8 cellular contexts compared by ENCODE assay signal in the genomic region with DNA sequence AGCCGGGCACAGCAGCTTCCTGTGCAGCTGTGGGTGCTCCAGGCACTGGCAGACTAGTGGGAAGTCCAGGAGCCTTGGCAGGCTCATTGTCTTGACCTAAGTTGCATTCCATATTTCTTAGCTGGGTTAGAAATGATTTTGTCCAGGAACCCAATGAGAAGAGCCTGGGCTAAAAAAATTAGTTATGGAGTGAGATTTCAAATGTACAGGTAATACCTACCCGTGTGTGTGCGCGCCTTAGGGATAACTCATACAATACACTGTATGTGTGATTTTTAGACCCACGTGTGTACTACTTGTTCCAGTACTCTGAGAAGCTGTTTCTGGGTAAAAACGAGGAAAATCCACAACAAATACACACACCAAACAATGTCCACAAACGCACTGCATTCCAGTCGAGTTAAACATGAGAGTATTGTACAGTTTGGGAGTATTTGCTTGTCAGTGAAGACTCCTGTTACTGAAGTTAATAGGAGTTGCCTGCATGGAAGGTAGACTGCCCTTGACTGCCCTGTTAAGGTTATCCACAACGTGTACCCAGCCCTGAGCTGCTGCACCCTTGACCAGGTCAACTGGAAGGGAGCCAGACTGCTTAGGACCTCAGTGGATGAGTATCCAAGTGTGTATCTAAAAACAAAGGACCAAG. TPM values are rescaled to one million over a fixed set of nuclear protein-coding genes. Genes with fewer than 3 reads are reported as not detected.
DNase-seq lines count a peak whose midpoint lies in the region; ATAC-seq, FAIRE-seq and TF ChIP-seq lines count a peak whose summit lies in the region.

No MANE protein-coding gene starts in this region.

- H3K27ac Mint-ChIP-seq in CD14-positive monocyte = peak overlapping the region in 5 of 7 donors; percentile 85 to 93 (median 92)

- no peaks in the 10 kb centered on the region for H3F3A ChIP-seq in neural cell (ENCODE audit: insufficient read depth, low read length, poor library complexity, severe bottlenecking)

- no peak overlapping the region for H4K91ac ChIP-seq in H1 (replicated peaks; ENCODE audit: insufficient read length, low read length)

- H2BK12ac ChIP-seq in H1 (ENCODE audit: low read depth, low read length) = no peak overlapping the region

- intact Hi-C loops in CD14-positive monocyte (cut with micrococcal nuclease) = loop anchor here (5.0 kb wide), 2 partner anchors 76 to 81 kb away; a partner anchor contains a TSS

- H3K36me3 ChIP-seq in H1 (ENCODE audit: control insufficient read depth in 2 of 4, insufficient read depth in 4 of 4, low read length in 3 of 4) = no peaks in the 10 kb centered on the region
- no peaks in the 10 kb centered on the region for H3K36me3 ChIP-seq in neural cell (ENCODE audit: insufficient read depth, low read length)

- H3K9ac ChIP-seq in H1 (replicated peaks in 1 of 4; ENCODE audit: extremely low read depth in 1 of 4, low read depth in 3 of 4, low read length in 3 of 4) (no peak overlapping the region; a peak in 1 of 7 replicates), neural cell (ENCODE audit: low read length) (peak overlapping the region; percentile 60)

- CTCF ChIA-PET in H1 (lab: Charles Lee; ENCODE audit: partially characterized antibody) = interaction anchor here (0.6 to 2.0 kb wide), 6 partner anchors 16 to 80 kb away, joined by 3 to 5 read pairs (median 3); a partner anchor contains a TSS

- H4K5ac ChIP-seq in H1 (ENCODE audit: insufficient read length, low read depth, low read length) = no peak overlapping the region

- peaks cover 0 to 1% (median 1%) of the 10 kb centered on the region in 3 donors for H3K27me3 Mint-ChIP-seq in CD14-positive monocyte (ENCODE audit: low read depth in 3 of 3)

- no peak overlapping the region for H3K4ac ChIP-seq in H1 (replicated peaks; ENCODE audit: insufficient read length, low read depth, low read length)

- no peak overlapping the region for H2BK120ac ChIP-seq in H1 (replicated peaks; ENCODE audit: low read depth, low read length)

- H2AK5ac ChIP-seq in H1 (ENCODE audit: low read depth, low read length) = no peak overlapping the region

- H3K18ac ChIP-seq in H1 (ENCODE audit: extremely low read depth, low read length) = no peak overlapping the region

- no peak overlapping the region for H2BK20ac ChIP-seq in H1 (ENCODE audit: low read length)

- H3K4me2 ChIP-seq in H1 (ENCODE audit: insufficient read depth in 1 of 2, low read depth in 2 of 2, low read length in 2 of 2) = peak overlapping the region; percentile 92 to 93
- peak overlapping the region; percentile 88 for H3K4me2 ChIP-seq in neural cell (ENCODE audit: low read length)

- TF ChIP-seq RAD21 in H1 (IDR thresholded peaks at IDR 0.05 in 1 of 2, conservative IDR thresholded peaks at IDR 0.05 in 1 of 2; ENCODE audit: low read depth in 2 of 2, low read length in 2 of 2) (no peak), neural cell (conservative IDR thresholded peaks at IDR 0.05) (no peak)

- no peaks in the 10 kb centered on the region for H3K9me3 ChIP-seq in H1 (ENCODE audit: insufficient read depth in 2 of 2, low read depth in 1 of 2, low read length in 1 of 2)
- H3K9me3 ChIP-seq in neural cell (ENCODE audit: low read length) = no peaks in the 10 kb centered on the region

- H3K36me3 Mint-ChIP-seq in CD14-positive monocyte = peaks cover 18 to 21% of the 10 kb centered on the region in 2 donors

- H3K79me2 ChIP-seq in H1 (ENCODE audit: control insufficient read depth in 1 of 2, insufficient read depth in 2 of 2, low read length in 2 of 2) (peaks cover 0 to 8% of the 10 kb centered on the region in 2 experiments; a peak in 1 of 4 replicates), neural cell (replicated peaks; ENCODE audit: insufficient read depth, low read length) (no peaks in the 10 kb centered on the region)

- H3K4me3 Mint-ChIP-seq in CD14-positive monocyte = peak overlapping the region; percentile 99

- H3K9me3 Mint-ChIP-seq in CD14-positive monocyte = no peaks in the 10 kb centered on the region

- no peaks in the 10 kb centered on the region for H3K9me2 ChIP-seq in neural cell (ENCODE audit: insufficient read depth, low read length)

- H3K4me3 ChIP-seq in NB4 (ENCODE audit: low read depth, low read length) = peak overlapping the region; percentile 72
- peak overlapping the region; percentile 85 to 98 (median 86) for H3K4me3 ChIP-seq in H1 (ENCODE audit: extremely low read depth in 1 of 4, insufficient read depth in 2 of 4, low read depth in 3 of 4, low read length in 4 of 4)
- H3K4me3 ChIP-seq in neural cell (ENCODE audit: low read length) = peak overlapping the region; percentile 82

- no peaks in the 10 kb centered on the region for H3K79me1 ChIP-seq in H1 (ENCODE audit: low read depth, low read length)

- no peak for FAIRE-seq in H1 (lab: Jason Lieb, UNC)

- ATAC-seq in GM21825 (IDR thresholded peaks at IDR 0.05; ENCODE audit: unreplicated experiment) (no peak), GM21423 (IDR thresholded peaks at IDR 0.05; ENCODE audit: unreplicated experiment) (no peak)

- H2BK15ac ChIP-seq in H1 (ENCODE audit: low read length) = no peak overlapping the region

- no peak overlapping the region for H3K23ac ChIP-seq in H1 (ENCODE audit: insufficient read length)

- no peak overlapping the region for H3K14ac ChIP-seq in H1 (ENCODE audit: insufficient read length)

- WGBS in H1 (ENCODE audit: extremely low coverage in 1 of 2, insufficient coverage in 1 of 2, insufficient read length in 1 of 2, insufficient replicate concordance in 2 of 2, low coverage in 1 of 2, low lambda C conversion rate in 2 of 2, missing lambda C conversion rate in 1 of 2), 2 experiments = 72% methylated on average over 9 of the region's 9 CpGs; no CpG with 5 or more reads in 1 of the 2 experiments

- H4K20me1 ChIP-seq in H1 (replicated peaks in 1 of 2; ENCODE audit: control insufficient read depth in 1 of 2, insufficient read depth in 2 of 2, low read length in 2 of 2) (peaks cover 0 to 4% of the 10 kb centered on the region in 2 experiments), neural cell (ENCODE audit: insufficient read depth) (no peaks in the 10 kb centered on the region)

- POLR2A ChIA-PET in H1 (lab: Charles Lee; ENCODE audit: partially characterized antibody) = interaction anchor here (1.5 kb wide), 1 partner anchor 79 kb away, joined by 11 read pairs; a partner anchor contains a TSS

- no peak overlapping the region for H3K56ac ChIP-seq in H1 (replicated peaks; ENCODE audit: insufficient read length, low read depth, low read length)

- 0 out of 2 replicates have a peak overlapping the region, but pooled peaks have one; percentile 17 for H4K8ac ChIP-seq in H1 (ENCODE audit: extremely low read depth, insufficient read depth, low read length)

- no peak for TF ChIP-seq CTCF in CD14-positive monocyte (IDR thresholded peaks at IDR 0.05)
- TF ChIP-seq CTCF in NB4 (IDR thresholded peaks at IDR 0.05; ENCODE audit: low read depth, low read length) = no peak
- no peak for TF ChIP-seq CTCF in H1 (IDR thresholded peaks at IDR 0.05; ENCODE audit: control extremely low read depth in 1 of 3, insufficient read depth in 1 of 3, low read depth in 1 of 3, low read length in 3 of 3)
- no peak for TF ChIP-seq CTCF in neural cell (IDR thresholded peaks at IDR 0.05; ENCODE audit: poor library complexity, severe bottlenecking)

- TF ChIP-seq EP300 in H1 (IDR thresholded peaks at IDR 0.05; ENCODE audit: borderline replicate concordance in 1 of 2, low read depth in 2 of 2, low read length in 2 of 2) (no peak), neural cell (conservative IDR thresholded peaks at IDR 0.05; ENCODE audit: poor library complexity, severe bottlenecking) (no peak)

- peaks cover 9% of the 10 kb centered on the region; the same call in 1 of the 2 replicates for H3K23me2 ChIP-seq in H1 (ENCODE audit: low read depth, low read length)

- H3K4me1 ChIP-seq in H1 (replicated peaks in 1 of 4; ENCODE audit: control insufficient read depth in 3 of 4, insufficient read depth in 4 of 4, low read length in 3 of 4) = peaks cover 2 to 12% (median 10%) of the 10 kb centered on the region in 4 experiments

- H2BK5ac ChIP-seq in H1 (ENCODE audit: low read depth, low read length) = no peak overlapping the region

- DNase-seq in CD14-positive monocyte (ENCODE audit: low spot score) (no peak), NB4 (ENCODE audit: low read depth) (no peak), H1 (ENCODE audit: low read depth in 1 of 2, low spot score in 2 of 2) (no peak), NCI-H1105 treated with DMSO at 0.1 percent for 48 hours (lab: John Stamatoyannopoulos, UW) (no peak), 8988T (no peak)

- no peak overlapping the region for H3K27ac ChIP-seq in H1 (ENCODE audit: low read depth, low read length)
- no peak overlapping the region for H3K27ac ChIP-seq in neural cell (ENCODE audit: low read length)

- H3K4me1 Mint-ChIP-seq in CD14-positive monocyte = peaks cover 39% of the 10 kb centered on the region

- peaks cover 0 to 11% (median 2%) of the 10 kb centered on the region in 4 experiments; a peak in 5 of 7 replicates for H3K27me3 ChIP-seq in H1 (replicated peaks in 1 of 4; ENCODE audit: control insufficient read depth in 3 of 4, extremely low read depth in 1 of 4, insufficient read depth in 3 of 4, low read length in 3 of 4)
- peaks cover 14% of the 10 kb centered on the region for H3K27me3 ChIP-seq in neural cell (ENCODE audit: insufficient read depth, low read depth, low read length)

- TF ChIP-seq POLR2A in NB4 (IDR thresholded peaks at IDR 0.05; ENCODE audit: extremely low read depth, insufficient read length) = no peak
- TF ChIP-seq POLR2A in H1 (IDR thresholded peaks at IDR 0.05; ENCODE audit: control extremely low read depth in 1 of 2, low read depth in 2 of 2, low read length in 2 of 2) = no peak

- no peak overlapping the region; the same call in 1 of the 2 replicates for H2AFZ ChIP-seq in H1 (ENCODE audit: low read length)
- no peak overlapping the region for H2AFZ ChIP-seq in neural cell (ENCODE audit: low read depth, low read length)

RNA-seq across cellular contexts. Expression of a gene that starts 1.4 kb away (rescaled TPM):
- polyA plus RNA-seq in CD14-positive monocyte (10 to 100 TPM in 1 of 2 donors, 1 to 10 TPM in 1; 6.8 to 17.4 TPM), H1 (2011; rRNA removed) (7.6 and 9.7 TPM in 2 replicates), neural cell (1.8 TPM in 2 replicates)
- total RNA-seq in H1 (2021; fragmentation: NEBNext Ultra II Directional; extraction: Animal tissue kit (Norgen Biotek cat#: 25700)) = 9.1 and 9.6 TPM in 2 replicates
- 7.1 TPM for polyA plus RNA-seq in H1 (2011; cell fraction: cytosol; rRNA removed)
- polyA plus RNA-seq in H1 (2011; cell fraction: nucleus; rRNA removed) = 6.6 TPM
- 5.6 to 6.7 TPM (median 6.0 TPM) in 4 replicates for polyA plus RNA-seq in H1 (2012, experiment 1 of 2)
- polyA plus RNA-seq in H1 (2012, experiment 2 of 2) = 4.6 TPM
- polyA plus RNA-seq in H1 (2013, experiment 1 of 2) = 9.6 TPM
- polyA plus RNA-seq in H1 (2013, experiment 2 of 2) = 11.3 TPM
- 14.5 and 16.9 TPM in 2 replicates for polyA minus RNA-seq in H1 (2011; rRNA and poly(A)+ RNA removed)
- polyA minus RNA-seq in H1 (2011; cell fraction: cytosol; rRNA and poly(A)+ RNA removed) = 5.9 TPM
- polyA minus RNA-seq in H1 (2011; cell fraction: nucleus; rRNA and poly(A)+ RNA removed) = 7.4 TPM
- 3.7 and 3.9 TPM in 2 replicates for polyA minus RNA-seq in neural cell

RNA-seq across cellular contexts. Expression of a gene that starts 56.8 kb away (rescaled TPM):
- polyA plus RNA-seq in CD14-positive monocyte (1 to 10 TPM in 1 of 2 donors, under 1 TPM in 1; 0.30 to 2.3 TPM), H1 (2011; rRNA removed) (10.5 and 12.3 TPM in 2 replicates), neural cell (173 and 234 TPM in 2 replicates)
- 14.7 and 16.4 TPM in 2 replicates for total RNA-seq in H1 (2021; fragmentation: NEBNext Ultra II Directional; extraction: Animal tissue kit (Norgen Biotek cat#: 25700))
- 19.7 TPM for polyA plus RNA-seq in H1 (2011; cell fraction: cytosol; rRNA removed)
- polyA plus RNA-seq in H1 (2011; cell fraction: nucleus; rRNA removed) = 38.5 TPM
- polyA plus RNA-seq in H1 (2012, experiment 1 of 2) = 15.0 to 25.1 TPM (median 18.8 TPM) in 4 replicates
- polyA plus RNA-seq in H1 (2012, experiment 2 of 2) = 1.2 TPM
- polyA plus RNA-seq in H1 (2013, experiment 1 of 2) = 12.9 TPM
- 10.6 TPM for polyA plus RNA-seq in H1 (2013, experiment 2 of 2)
- polyA minus RNA-seq in H1 (2011; rRNA and poly(A)+ RNA removed) = 17.6 and 26.1 TPM in 2 replicates
- 8.2 TPM for polyA minus RNA-seq in H1 (2011; cell fraction: cytosol; rRNA and poly(A)+ RNA removed)
- 36.1 TPM for polyA minus RNA-seq in H1 (2011; cell fraction: nucleus; rRNA and poly(A)+ RNA removed)
- 91.5 and 119 TPM in 2 replicates for polyA minus RNA-seq in neural cell
